In the genomic region with DNA sequence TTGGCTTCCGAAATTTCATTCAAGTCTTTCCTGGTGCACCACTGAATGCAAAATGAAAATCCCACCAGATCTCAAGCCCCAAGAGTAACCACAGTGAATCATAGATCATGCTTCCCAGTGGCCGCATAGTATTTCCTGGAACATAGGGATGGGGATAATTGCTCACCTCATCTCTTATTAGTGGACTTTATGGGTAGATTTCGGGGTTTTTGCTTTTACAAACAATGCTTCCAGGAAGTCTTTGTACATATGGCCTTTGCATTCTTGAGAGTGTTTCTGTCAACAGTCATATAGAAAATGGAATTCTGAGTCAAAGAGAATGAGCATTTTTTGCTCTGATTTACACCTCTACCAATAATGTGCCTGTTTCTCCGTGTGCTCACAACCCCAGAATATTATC, we compare ENCODE assay signal across 16 cellular contexts. TPM values are rescaled to one million over a fixed set of nuclear protein-coding genes. Genes with fewer than 3 reads are reported as not detected.
DNase-seq lines count a peak whose midpoint lies in the region; ATAC-seq and TF ChIP-seq lines count a peak whose summit lies in the region.
"Had no signal": no experiment of that assay in that cellular context is flagged by ENCODE, and none has a peak within 500 bp of the region (broad histone marks: within the 10 kb centered on the region; RNA-seq: fewer than 3 reads in every experiment).

No MANE protein-coding gene starts in this region.

- ATAC-seq in activated T-cell treated with anti-CD3 and anti-CD28 coated beads, Interleukin-2, amount 50 U/mL, for 72 hours (replicated peaks in 1 of 2): peak; percentile 64 to 78
- peak; percentile 42 for ATAC-seq in HG02885 (IDR thresholded peaks at IDR 0.05; ENCODE audit: poor library complexity, unreplicated experiment)

- no peaks in the 10 kb centered on the region for H3K36me3 ChIP-seq in smooth muscle cell (ENCODE audit: low read depth)
- H3K36me3 ChIP-seq: breast epithelium, gastrocnemius medialis had no signal

- no peaks in the 10 kb centered on the region for H3F3A ChIP-seq in smooth muscle cell (ENCODE audit: low read depth)

- no peak overlapping the region for H3K27ac Mint-ChIP-seq in activated T-cell treated with anti-CD3 and anti-CD28 coated beads, Interleukin-2, amount 50 U/mL, for 72 hours
- H3K27ac Mint-ChIP-seq: activated CD4-positive, alpha-beta T cell treated with anti-CD3 and anti-CD28 coated beads, Interleukin-2, amount 10 ng/mL, durations not matched to agents 24 days and 14 days; effector memory CD8-positive, alpha-beta T cell had no signal

- H3K4me3 ChIP-seq in smooth muscle cell: no peak overlapping the region
- H3K4me3 ChIP-seq: breast epithelium, gastrocnemius medialis, lung had no signal

- H3K27ac ChIP-seq in smooth muscle cell (ENCODE audit: low read depth): no peak overlapping the region
- H3K27ac ChIP-seq: breast epithelium, gastrocnemius medialis had no signal

- H3K4me3 Mint-ChIP-seq in activated T-cell treated with anti-CD3 and anti-CD28 coated beads, Interleukin-2, amount 50 U/mL, for 72 hours: peak overlapping the region in 1 of 2 donors; percentile 50
- H3K4me3 Mint-ChIP-seq: activated CD4-positive, alpha-beta T cell treated with anti-CD3 and anti-CD28 coated beads, Interleukin-2, amount 10 ng/mL, durations not matched to agents 24 days and 14 days; effector memory CD8-positive, alpha-beta T cell; nephron had no signal

- H3K4me1 Mint-ChIP-seq in activated T-cell treated with anti-CD3 and anti-CD28 coated beads, Interleukin-2, amount 50 U/mL, for 72 hours (ENCODE audit: low read depth): peaks cover 16% of the 10 kb centered on the region

- H3K4me1 ChIP-seq in smooth muscle cell (ENCODE audit: low read depth): peaks cover under 1% of the 10 kb centered on the region
- H3K4me1 ChIP-seq: breast epithelium had no signal

- H3K27me3 ChIP-seq in smooth muscle cell (ENCODE audit: low read depth): no peaks in the 10 kb centered on the region
- H3K27me3 ChIP-seq: breast epithelium, gastrocnemius medialis had no signal

- no peaks in the 10 kb centered on the region for H3K79me2 ChIP-seq in smooth muscle cell (ENCODE audit: low read depth)

- H3K9me3 ChIP-seq in smooth muscle cell (replicated peaks; ENCODE audit: low read depth): no peaks in the 10 kb centered on the region
- H3K9me3 ChIP-seq: breast epithelium, gastrocnemius medialis had no signal

- H3K9me3 Mint-ChIP-seq in activated T-cell treated with anti-CD3 and anti-CD28 coated beads, Interleukin-2, amount 50 U/mL, for 72 hours: no peaks in the 10 kb centered on the region
- H3K9me3 Mint-ChIP-seq: activated CD4-positive, alpha-beta T cell treated with anti-CD3 and anti-CD28 coated beads, Interleukin-2, amount 10 ng/mL, durations not matched to agents 24 days and 14 days; effector memory CD8-positive, alpha-beta T cell; nephron had no signal

- peaks cover 21% of the 10 kb centered on the region for H3K27me3 Mint-ChIP-seq in activated T-cell treated with anti-CD3 and anti-CD28 coated beads, Interleukin-2, amount 50 U/mL, for 72 hours (ENCODE audit: low read depth)

- no peaks in the 10 kb centered on the region for H3K36me3 Mint-ChIP-seq in activated T-cell treated with anti-CD3 and anti-CD28 coated beads, Interleukin-2, amount 50 U/mL, for 72 hours (ENCODE audit: insufficient read depth in 2 of 2)

- no peaks in the 10 kb centered on the region for H4K20me1 ChIP-seq in smooth muscle cell (ENCODE audit: low read depth)

- peak in 1 of 2 donors; percentile 15 for DNase-seq in activated T-cell treated with anti-CD3 and anti-CD28 coated beads, Interleukin-2, amount 50 U/mL, for 72 hours
- no peak for DNase-seq in activated T-cell treated with anti-CD3 and anti-CD28 coated beads, Interleukin-2, amount 50 U/mL, for 48 hours
- DNase-seq in astrocyte of the hippocampus (ENCODE audit: low read depth, low spot score): peak; percentile 52
- DNase-seq in smooth muscle cell (lab: John Stamatoyannopoulos, UW; ENCODE audit: unreplicated experiment): no peak
- no peak for DNase-seq in pons (ENCODE audit: low spot score)
- DNase-seq in stimulated activated CD4-positive, alpha-beta T cell treated with anti-CD3 and anti-CD28 coated beads, Interleukin-2, amount 100 ng/mL, for 24 hours: no peak
- DNase-seq in NCI-H1105 (lab: John Stamatoyannopoulos, UW): no peak
- DNase-seq: activated effector memory CD4-positive, alpha-beta T cell treated with Interleukin-2 at 50 U/mL for 16 hours had no signal

- H2AFZ ChIP-seq in smooth muscle cell (ENCODE audit: low read depth): no peak overlapping the region

- 79% methylated on average over 4 of the region's 4 CpGs for WGBS in smooth muscle cell (ENCODE audit: low lambda C conversion rate)

- peak overlapping the region; percentile 68 for H3K4me2 ChIP-seq in smooth muscle cell

- no peak overlapping the region for H3K9ac ChIP-seq in smooth muscle cell (ENCODE audit: low read depth)

- TF ChIP-seq CTCF in smooth muscle cell (IDR thresholded peaks at IDR 0.05; ENCODE audit: borderline replicate concordance, insufficient read depth, poor library complexity, severe bottlenecking): no peak

RNA-seq across cellular contexts. Expression of a gene that starts 53.4 kb away (rescaled TPM):
- not detected for total RNA-seq in activated T-cell treated with anti-CD3 and anti-CD28 coated beads, Interleukin-2, amount 50 U/mL, for 72 hours
- total RNA-seq in smooth muscle cell: 0.04 TPM in 1 of 2 replicates, not detected in the other
- polyA plus RNA-seq in smooth muscle cell: not detected in 2 replicates
- total RNA-seq: lung, Right ventricle myocardium inferior had no signal
